In genomic region chr3:9396632-9397330, GRCh38 we compare ENCODE assay signal across 8 cellular contexts. TPM values are rescaled to one million over a fixed set of nuclear protein-coding genes. Genes with fewer than 3 reads are reported as not detected.
DNase-seq lines count a peak whose midpoint lies in the region; ATAC-seq, FAIRE-seq and TF ChIP-seq lines count a peak whose summit lies in the region.

No MANE protein-coding gene starts in this region.

- peak overlapping the region; percentile 99 for H3K27ac Mint-ChIP-seq in WTC11

- no peaks in the 10 kb centered on the region for H3K9me3 ChIP-seq in AG04450 (ENCODE audit: control insufficient read depth, insufficient read depth, low read length)
- no peaks in the 10 kb centered on the region for H3K9me3 ChIP-seq in small intestine (ENCODE audit: control insufficient read depth, low read depth)

- H3K36me3 Mint-ChIP-seq in WTC11: peaks cover 34% of the 10 kb centered on the region

- POLR2A ChIA-PET in AG04450 (lab: Yijun Ruan, JAX) (interaction anchor here (0.7 to 4.1 kb wide), 25 partner anchors 8 to 895 kb away, joined by 3 to 57 read pairs (median 6); partner anchors contain the start of genes LMCD1, MTMR14, OGG1 and THUMPD3), WTC11 (lab: Charles Lee) (interaction anchor here (0.5 to 4.6 kb wide), 15 partner anchors 8 to 924 kb away, joined by 3 to 36 read pairs (median 4); partner anchors contain the start of genes BRPF1, SEC13 and THUMPD3)

- H3K36me3 ChIP-seq in small intestine (ENCODE audit: control insufficient read depth in 2 of 2, insufficient read depth in 2 of 2, low read length in 2 of 2): peaks cover 3 to 5% of the 10 kb centered on the region in 2 donors

- TF ChIP-seq CTCF in AG04450 (IDR thresholded peaks at IDR 0.05; ENCODE audit: low read depth, low read length) (no peak), WTC11 (IDR thresholded peaks at IDR 0.05) (no peak), cardiac fibroblast (IDR thresholded peaks at IDR 0.05; ENCODE audit: low read depth, low read length) (no peak)

- H3K4me3 ChIP-seq in AG04450 (ENCODE audit: low read depth, low read length) (peak overlapping the region; percentile 70), cardiac fibroblast (replicated peaks in 1 of 2; ENCODE audit: low read depth in 2 of 2, low read length in 2 of 2) (peak overlapping the region; percentile 70 to 73), small intestine (ENCODE audit: low read depth in 1 of 2, low read length in 2 of 2) (peak overlapping the region; percentile 82 to 92)

- H3K9me3 Mint-ChIP-seq in WTC11: no peaks in the 10 kb centered on the region

- peaks cover 2 to 12% of the 10 kb centered on the region in 2 donors for H3K4me1 ChIP-seq in small intestine (ENCODE audit: control insufficient read depth in 2 of 2, insufficient read depth in 1 of 2, low read depth in 1 of 2, low read length in 1 of 2)

- DNase-seq in AG04450 (ENCODE audit: low read depth, low spot score): peak; percentile 100
- DNase-seq in NCI-H2227 treated with DMSO at 0.1 percent for 48 hours (lab: John Stamatoyannopoulos, UW): peak; percentile 93
- peak; percentile 98 for DNase-seq in WTC11 (ENCODE audit: low spot score)
- peak; percentile 100 for DNase-seq in cardiac fibroblast (ENCODE audit: low read depth in 2 of 2)
- DNase-seq in iPS-NIHi7 (ENCODE audit: extremely low spot score): peak; percentile 87
- DNase-seq in small intestine: peak; percentile 99

- H3K27me3 ChIP-seq in AG04450 (ENCODE audit: control insufficient read depth, insufficient read depth, low read length) (no peaks in the 10 kb centered on the region), small intestine (ENCODE audit: control insufficient read depth in 2 of 2, insufficient read depth in 2 of 2, low read length in 2 of 2) (no peaks in the 10 kb centered on the region)

- no peak for FAIRE-seq in small intestine (lab: Jason Lieb, UNC)

- peaks cover 48% of the 10 kb centered on the region for H3K4me1 Mint-ChIP-seq in WTC11

- peak overlapping the region; percentile 95 for H3K4me3 Mint-ChIP-seq in WTC11

- H3K27ac ChIP-seq in AG04450 (ENCODE audit: low read depth, low read length): peak overlapping the region; percentile 98
- H3K27ac ChIP-seq in small intestine (ENCODE audit: low read depth in 1 of 2, low read length in 1 of 2): peak overlapping the region; percentile 97 to 98

- H3K27me3 Mint-ChIP-seq in WTC11 (ENCODE audit: low read depth): no peaks in the 10 kb centered on the region

- CTCF ChIA-PET in AG04450 (lab: Charles Lee) (interaction anchor here (0.6 to 1.7 kb wide), 2 partner anchors 11 to 27 kb away, joined by 5 to 9 read pairs; no protein-coding TSS in a partner anchor), WTC11 (lab: Charles Lee) (interaction anchor here (0.6 to 3.7 kb wide), 6 partner anchors 14 to 409 kb away, joined by 3 to 13 read pairs (median 4); partner anchors contain the start of gene THUMPD3)

- 0 to 1% (median 1%) methylated on average over 66 to 71 of the region's 71 CpGs for whole genome bisulfite sequencing in small intestine, 3 donors

- ATAC-seq in GM18909 (IDR thresholded peaks at IDR 0.05; ENCODE audit: poor library complexity, unreplicated experiment) (peak; percentile 77), HG03175 (IDR thresholded peaks at IDR 0.05; ENCODE audit: unreplicated experiment) (peak; percentile 74), WTC11 (peak; percentile 77)

TF ChIP-seq in WTC11, 78 proteins besides CTCF, POLR2A, EP300 and RAD21 (continues in another document):
- TF ChIP-seq ZMAT4 (CRISPR knock-in tag; IDR thresholded peaks at IDR 0.05): peak; percentile 31; the same call in 1 of the 2 replicates
- peak; percentile 60; the same call in 1 of the 2 replicates for TF ChIP-seq MYBL2 (CRISPR knock-in tag; IDR thresholded peaks at IDR 0.05)
- TF ChIP-seq ETV6 (CRISPR knock-in tag; IDR thresholded peaks at IDR 0.05): peak; percentile 58; the same call in 1 of the 2 replicates
- TF ChIP-seq ZNF532 (CRISPR knock-in tag; IDR thresholded peaks at IDR 0.05; ENCODE audit: borderline replicate concordance): peak; percentile 87; the same call in 1 of the 2 replicates
- peak; percentile 60; the same call in 1 of the 2 replicates for TF ChIP-seq NFE2L1 (CRISPR knock-in tag; IDR thresholded peaks at IDR 0.05)
- TF ChIP-seq CREM (CRISPR knock-in tag; IDR thresholded peaks at IDR 0.05): peak; percentile 65; the same call in 1 of the 2 replicates
- no peak for TF ChIP-seq ZNF121 (CRISPR knock-in tag; IDR thresholded peaks at IDR 0.05)
- TF ChIP-seq ZNF281 (CRISPR knock-in tag; IDR thresholded peaks at IDR 0.05): peak; percentile 8; the same call in 1 of the 2 replicates
- peak; percentile 76; the same call in 1 of the 2 replicates for TF ChIP-seq SP1 (CRISPR knock-in tag; conservative IDR thresholded peaks at IDR 0.05)
- TF ChIP-seq SOX15 (CRISPR knock-in tag; IDR thresholded peaks at IDR 0.05): no peak
- no peak for TF ChIP-seq USF2 (CRISPR knock-in tag; IDR thresholded peaks at IDR 0.05)
- TF ChIP-seq FOXP1 (CRISPR knock-in tag; IDR thresholded peaks at IDR 0.05; ENCODE audit: borderline replicate concordance): peak; percentile 43; the same call in 1 of the 2 replicates

RNA-seq across cellular contexts. Expression of gene SETD5, which starts 0.6 kb away (rescaled TPM):
- polyA plus RNA-seq in AG04450 (2011; rRNA removed) (62.4 and 75.0 TPM in 2 replicates), small intestine (10 to 100 TPM in 2 of 3 donors, 1 to 10 TPM in 1; 9.5 to 28.1 (median 11.9) TPM)
- 117 and 140 TPM in 2 replicates for polyA minus RNA-seq in AG04450 (2011; rRNA and poly(A)+ RNA removed)
- total RNA-seq in WTC11 (2021): 247 to 279 TPM (median 268 TPM) in 3 replicates

RNA-seq across cellular contexts. Expression of gene THUMPD3, which starts 33.9 kb away (rescaled TPM):
- polyA plus RNA-seq in AG04450 (2011; rRNA removed) (43.3 and 49.8 TPM in 2 replicates), small intestine (10 to 100 TPM; 16.2 to 31.9 (median 19.0) TPM)
- polyA minus RNA-seq in AG04450 (2011; rRNA and poly(A)+ RNA removed): 41.8 and 46.6 TPM in 2 replicates
- 55.2 to 67.5 TPM (median 66.0 TPM) in 3 replicates for total RNA-seq in WTC11 (2021)

Comparison
In these comparisons a context has a peak if more than half of its experiments do, and no peak if none do; other contexts are left out.
1. Peak in every context shown above with its lines: DNase-seq, ATAC-seq, H3K4me3 ChIP-seq and H3K27ac ChIP-seq.